Comparison of ENCODE assay signal across 8 cellular contexts in genomic region chr11:107457558-107458271, GRCh38. TPM values are rescaled to one million over a fixed set of nuclear protein-coding genes. Genes with fewer than 3 reads are reported as not detected.
A peak's percentile ranks its signal among the peaks of the same experiment; 100 is the strongest.
DNase-seq lines count a peak whose midpoint lies in the region; ATAC-seq and TF ChIP-seq lines count a peak whose summit lies in the region.

CWF19L2 (minus strand) TSS chr11:107457825; CDS start chr11:107457816, 9 bp downstream.

- ATAC-seq in RWPE2 (ENCODE audit: low read depth) = peak; percentile 97
- peak; percentile 98 to 99 for ATAC-seq in natural killer cell treated with Interleukin-12 subunit alpha and Interleukin-12 subunit beta and Interleukin-15 and Interleukin-18, amount 100 ng/mL, for 72 hours
- ATAC-seq in stimulated activated naive CD8-positive, alpha-beta T cell treated with anti-CD3 and anti-CD28 coated beads, Interleukin-15, Interleukin-2, amounts not matched to agents 100 U/mL and 50 U/mL, for 24 hours = peak; percentile 98

- H3K4me1 ChIP-seq in RWPE2 (ENCODE audit: insufficient read depth, poor library complexity, severe bottlenecking) = peaks cover 13% of the 10 kb centered on the region

- H3K27ac ChIP-seq in RWPE2 (ENCODE audit: poor library complexity, severe bottlenecking) = peak within 1 kb of the TSS; percentile 5

- H3K27me3 Mint-ChIP-seq in activated T-helper 2 cell treated with anti-CD3 and anti-CD28 coated beads, Interferon-gamma antibody, Interleukin-2, Interleukin-4, amounts not matched to agents 10 μg/mL and 5 μg/mL and 100 μg/mL, durations not matched to agents 14 hours and 24 hours and 36 hours (ENCODE audit: low read depth) = no peaks in the 10 kb centered on the region
- peaks cover 9 to 17% of the 10 kb centered on the region in 2 donors for H3K27me3 Mint-ChIP-seq in natural killer cell treated with Interleukin-12 subunit alpha and Interleukin-12 subunit beta and Interleukin-15 and Interleukin-18, amount 100 ng/mL, for 72 hours

- no peaks in the 10 kb centered on the region for H3K9me3 Mint-ChIP-seq in activated T-helper 2 cell treated with anti-CD3 and anti-CD28 coated beads, Interferon-gamma antibody, Interleukin-2, Interleukin-4, amounts not matched to agents 10 μg/mL and 5 μg/mL and 100 μg/mL, durations not matched to agents 14 hours and 24 hours and 36 hours
- no peaks in the 10 kb centered on the region for H3K9me3 Mint-ChIP-seq in natural killer cell treated with Interleukin-12 subunit alpha and Interleukin-12 subunit beta and Interleukin-15 and Interleukin-18, amount 100 ng/mL, for 72 hours

- no peaks in the 10 kb centered on the region for H3K9me3 ChIP-seq in RWPE2 (ENCODE audit: severe bottlenecking)

- TF ChIP-seq CTCF in RWPE2 (IDR thresholded peaks at IDR 0.05; ENCODE audit: poor library complexity, severe bottlenecking) (no peak), fibroblast of pulmonary artery (IDR thresholded peaks at IDR 0.05; ENCODE audit: low read length, missing control alignments) (no peak)

- peak within 1 kb of the TSS; percentile 56 for H3K4me3 ChIP-seq in RWPE2 (ENCODE audit: severe bottlenecking)
- peak within 1 kb of the TSS; percentile 96 for H3K4me3 ChIP-seq in fibroblast of pulmonary artery (replicated peaks; ENCODE audit: low read depth, low read length)

- peaks cover 26% of the 10 kb centered on the region for H3K36me3 ChIP-seq in RWPE2 (ENCODE audit: low read depth)

- H3K36me3 Mint-ChIP-seq in activated T-helper 2 cell treated with anti-CD3 and anti-CD28 coated beads, Interferon-gamma antibody, Interleukin-2, Interleukin-4, amounts not matched to agents 10 μg/mL and 5 μg/mL and 100 μg/mL, durations not matched to agents 14 hours and 24 hours and 36 hours (ENCODE audit: low read depth) = peaks cover 13% of the 10 kb centered on the region
- H3K36me3 Mint-ChIP-seq in natural killer cell treated with Interleukin-12 subunit alpha and Interleukin-12 subunit beta and Interleukin-15 and Interleukin-18, amount 100 ng/mL, for 72 hours = no peaks in the 10 kb centered on the region

- peak within 1 kb of the TSS; percentile 93 for H3K4me3 Mint-ChIP-seq in activated T-helper 2 cell treated with anti-CD3 and anti-CD28 coated beads, Interferon-gamma antibody, Interleukin-2, Interleukin-4, amounts not matched to agents 10 μg/mL and 5 μg/mL and 100 μg/mL, durations not matched to agents 14 hours and 24 hours and 36 hours (ENCODE audit: low read depth)
- H3K4me3 Mint-ChIP-seq in natural killer cell treated with Interleukin-12 subunit alpha and Interleukin-12 subunit beta and Interleukin-15 and Interleukin-18, amount 100 ng/mL, for 72 hours = peak within 1 kb of the TSS; percentile 94

- no peaks in the 10 kb centered on the region for H3K27me3 ChIP-seq in RWPE2 (ENCODE audit: insufficient read depth, poor library complexity, severe bottlenecking)

- DNase-seq in EH (ENCODE audit: low read depth) (peak; percentile 95), H4 (ENCODE audit: low spot score) (peak; percentile 94), LoVo (ENCODE audit: low spot score) (peak; percentile 97), RWPE2 (ENCODE audit: low spot score) (peak; percentile 83), fibroblast of pulmonary artery (ENCODE audit: low read depth) (peak; percentile 97)
- DNase-seq in activated T-helper 2 cell treated with anti-CD3 and anti-CD28 coated beads, Interferon-gamma antibody, Interleukin-2, Interleukin-4, amounts not matched to agents 10 μg/mL and 5 μg/mL and 100 μg/mL, durations not matched to agents 14 hours and 24 hours and 36 hours (ENCODE audit: low spot score) = peak; percentile 86
- DNase-seq in natural killer cell treated with Interleukin-12 subunit alpha and Interleukin-12 subunit beta and Interleukin-15 and Interleukin-18, amount 100 ng/mL, for 72 hours (ENCODE audit: low spot score) = peak; percentile 92
- peak; percentile 88 for DNase-seq in stimulated activated naive CD8-positive, alpha-beta T cell treated with anti-CD3 and anti-CD28 coated beads, Interleukin-15, Interleukin-2, amounts not matched to agents 100 U/mL and 50 U/mL, for 24 hours

- intact Hi-C loops in activated T-helper 2 cell treated with anti-CD3 and anti-CD28 coated beads, Interferon-gamma antibody, Interleukin-2, Interleukin-4, amounts not matched to agents 10 μg/mL and 5 μg/mL and 100 μg/mL, durations not matched to agents 14 hours and 24 hours and 36 hours (cut with micrococcal nuclease) = loop anchor here (1.0 to 2.0 kb wide), 2 partner anchors 107 to 401 kb away; partner anchors contain the start of genes ALKBH8 and SLC35F2

- peaks cover 19% of the 10 kb centered on the region for H3K4me1 Mint-ChIP-seq in activated T-helper 2 cell treated with anti-CD3 and anti-CD28 coated beads, Interferon-gamma antibody, Interleukin-2, Interleukin-4, amounts not matched to agents 10 μg/mL and 5 μg/mL and 100 μg/mL, durations not matched to agents 14 hours and 24 hours and 36 hours (ENCODE audit: low read depth)
- H3K4me1 Mint-ChIP-seq in natural killer cell treated with Interleukin-12 subunit alpha and Interleukin-12 subunit beta and Interleukin-15 and Interleukin-18, amount 100 ng/mL, for 72 hours (ENCODE audit: low read depth in 2 of 2) = peaks cover 14 to 24% of the 10 kb centered on the region in 2 donors

- peak within 1 kb of the TSS; percentile 87 for H3K27ac Mint-ChIP-seq in activated T-helper 2 cell treated with anti-CD3 and anti-CD28 coated beads, Interferon-gamma antibody, Interleukin-2, Interleukin-4, amounts not matched to agents 10 μg/mL and 5 μg/mL and 100 μg/mL, durations not matched to agents 14 hours and 24 hours and 36 hours
- peak within 1 kb of the TSS; percentile 87 to 96 for H3K27ac Mint-ChIP-seq in natural killer cell treated with Interleukin-12 subunit alpha and Interleukin-12 subunit beta and Interleukin-15 and Interleukin-18, amount 100 ng/mL, for 72 hours

RNA-seq across cellular contexts. Expression of gene CWF19L2, which starts in this region (rescaled TPM):
- total RNA-seq in H4 (2014; rRNA removed; shearing (Covaris generic)) = 6.6 and 8.0 TPM in 2 replicates
- total RNA-seq in activated T-helper 2 cell treated with anti-CD3 and anti-CD28 coated beads, Interferon-gamma antibody, Interleukin-2, Interleukin-4, amounts not matched to agents 10 μg/mL and 5 μg/mL and 100 μg/mL, durations not matched to agents 14 hours and 24 hours and 36 hours = 14.6 and 14.8 TPM in 2 replicates
- total RNA-seq in natural killer cell treated with Interleukin-12 subunit alpha and Interleukin-12 subunit beta and Interleukin-15 and Interleukin-18, amount 100 ng/mL, for 72 hours = 10 to 100 TPM; 16.5 to 26.2 TPM

Comparison
In these comparisons a context has a peak if more than half of its experiments do, and no peak if none do; other contexts are left out.
1. Peak in every context shown above with its lines: DNase-seq, ATAC-seq, H3K4me3 ChIP-seq and H3K27ac ChIP-seq.